17 cellular contexts compared by ENCODE assay signal in genomic region chr6:22064558-22064957, GRCh38.
"Had no signal": no experiment of that assay in that cellular context is flagged by ENCODE, and none has a peak within 500 bp of the region (broad histone marks: within the 10 kb centered on the region; RNA-seq: fewer than 3 reads in every experiment).

No MANE protein-coding gene starts in this region.

- ATAC-seq: effector memory CD8-positive, alpha-beta T cell; gastrocnemius medialis; heart right ventricle; sciatic nerve; upper lobe of right lung had no signal

- H3K36me3 Mint-ChIP-seq: activated naive CD4-positive, alpha-beta T cell treated with anti-CD3 and anti-CD28 coated beads, Interleukin-2, amount 50 U/mL, for 24 hours had no signal

- H3K27ac Mint-ChIP-seq: activated B cell treated with CpG ODN at 0.5 μM for 24 hours; activated CD4-positive, alpha-beta T cell treated with anti-CD3 and anti-CD28 coated beads, Interleukin-2, amount 10 ng/mL, durations not matched to agents 7 days and 5 days; activated naive CD4-positive, alpha-beta T cell treated with anti-CD3 and anti-CD28 coated beads, Interleukin-2, amount 50 U/mL, for 24 hours; dendritic cell treated with granulocyte-macrophage colony-stimulating factor and Interleukin-4, amounts not matched to agents 40 ng/mL and 50 ng/mL, for 4 days; effector memory CD8-positive, alpha-beta T cell; nephron progenitor cell had no signal

- H3K4me3 Mint-ChIP-seq: activated B cell treated with CpG ODN at 0.5 μM for 24 hours; activated CD4-positive, alpha-beta T cell treated with anti-CD3 and anti-CD28 coated beads, Interleukin-2, amount 10 ng/mL, durations not matched to agents 7 days and 5 days; activated naive CD4-positive, alpha-beta T cell treated with anti-CD3 and anti-CD28 coated beads, Interleukin-2, amount 50 U/mL, for 24 hours; dendritic cell treated with granulocyte-macrophage colony-stimulating factor and Interleukin-4, amounts not matched to agents 40 ng/mL and 50 ng/mL, for 4 days; effector memory CD8-positive, alpha-beta T cell; nephron progenitor cell had no signal

- H3K27me3 Mint-ChIP-seq: activated B cell treated with CpG ODN at 0.5 μM for 24 hours; activated CD4-positive, alpha-beta T cell treated with anti-CD3 and anti-CD28 coated beads, Interleukin-2, amount 10 ng/mL, durations not matched to agents 7 days and 5 days; activated naive CD4-positive, alpha-beta T cell treated with anti-CD3 and anti-CD28 coated beads, Interleukin-2, amount 50 U/mL, for 24 hours; dendritic cell treated with granulocyte-macrophage colony-stimulating factor and Interleukin-4, amounts not matched to agents 40 ng/mL and 50 ng/mL, for 4 days; effector memory CD8-positive, alpha-beta T cell had no signal

- DNase-seq: activated B cell treated with CpG ODN at 0.5 μM for 24 hours; activated CD4-positive, alpha-beta T cell treated with anti-CD3 and anti-CD28 coated beads, Interleukin-2, amount 10 ng/mL, durations not matched to agents 7 days and 5 days; activated effector memory CD4-positive, alpha-beta T cell treated with Interleukin-2 at 50 U/mL for 16 hours; amygdala; cerebellar nuclear complex; effector memory CD8-positive, alpha-beta T cell; gastrocnemius medialis; heart right ventricle; mesendoderm; nephron progenitor cell; stimulated activated CD4-positive, alpha-beta T cell treated with anti-CD3 and anti-CD28 coated beads, Interleukin-2, amount 100 ng/mL, for 24 hours; stimulated activated naive CD4-positive, alpha-beta T cell treated with Interleukin-2 at 50 U/mL for 16 hours; testis; upper lobe of right lung had no signal

- H3K9me3 Mint-ChIP-seq: activated B cell treated with CpG ODN at 0.5 μM for 24 hours; activated CD4-positive, alpha-beta T cell treated with anti-CD3 and anti-CD28 coated beads, Interleukin-2, amount 10 ng/mL, durations not matched to agents 7 days and 5 days; activated naive CD4-positive, alpha-beta T cell treated with anti-CD3 and anti-CD28 coated beads, Interleukin-2, amount 50 U/mL, for 24 hours; dendritic cell treated with granulocyte-macrophage colony-stimulating factor and Interleukin-4, amounts not matched to agents 40 ng/mL and 50 ng/mL, for 4 days; nephron progenitor cell had no signal
